Comparison of ENCODE assay signal across 12 cellular contexts in the genomic region with DNA sequence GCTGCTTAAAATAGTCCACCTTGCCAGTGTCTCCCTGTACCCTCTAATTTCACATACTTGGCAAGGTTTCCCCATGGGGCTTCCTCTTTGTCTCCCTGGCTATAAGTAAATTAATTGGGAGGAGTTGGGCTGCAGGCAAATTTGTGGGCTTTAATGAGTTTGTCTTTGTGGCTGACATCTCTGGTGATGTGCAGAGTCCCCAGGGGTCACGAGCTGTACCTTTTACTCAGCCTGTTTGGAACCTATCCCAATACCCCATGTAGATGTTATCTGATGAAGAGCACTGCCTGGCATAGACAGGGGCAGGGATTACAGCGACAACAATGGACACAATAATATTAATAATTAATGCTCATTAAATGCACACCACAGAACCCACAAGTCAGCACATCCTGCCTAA.
"Had no signal": no experiment of that assay in that cellular context is flagged by ENCODE, and none has a peak within 500 bp of the region (broad histone marks: within the 10 kb centered on the region; RNA-seq: fewer than 3 reads in every experiment).

No MANE protein-coding gene starts in this region.

- H3K9me3 ChIP-seq: neutrophil had no signal

- H3K27ac ChIP-seq: brain microvascular endothelial cell, neutrophil had no signal

- H3K27me3 Mint-ChIP-seq: central memory CD8-positive, alpha-beta T cell had no signal

- H3K4me1 Mint-ChIP-seq: activated naive CD8-positive, alpha-beta T cell treated with anti-CD3 and anti-CD28 coated beads, Interleukin-2, amount 10 ng/mL, durations not matched to agents 7 days and 5 days; natural killer cell had no signal

- DNase-seq: activated naive CD4-positive, alpha-beta T cell; activated naive CD8-positive, alpha-beta T cell treated with anti-CD3 and anti-CD28 coated beads, Interleukin-2, amount 10 ng/mL, durations not matched to agents 7 days and 5 days; brain microvascular endothelial cell; effector CD8-positive, alpha-beta T cell; foreskin fibroblast; left ventricle myocardium superior; natural killer cell had no signal

- H3K9me3 Mint-ChIP-seq: activated naive CD8-positive, alpha-beta T cell treated with anti-CD3 and anti-CD28 coated beads, Interleukin-2, amount 10 ng/mL, durations not matched to agents 7 days and 5 days; memory B cell; stimulated activated effector memory CD8-positive, alpha-beta T cell treated with anti-CD3 and anti-CD28 coated beads, Interleukin-12 subunit alpha, Interleukin-12 subunit beta, amount 100 ng/mL, for 72 hours had no signal

- ATAC-seq: activated CD4-positive, CD25-positive, alpha-beta regulatory T cell treated with anti-CD3 and anti-CD28 coated beads, Interleukin-2, amount 50 U/mL, for 24 hours; left ventricle myocardium superior; natural killer cell; stimulated activated effector memory CD8-positive, alpha-beta T cell treated with anti-CD3 and anti-CD28 coated beads, Interleukin-12 subunit alpha, Interleukin-12 subunit beta, amount 100 ng/mL, for 72 hours had no signal

- H3K4me3 Mint-ChIP-seq: activated naive CD8-positive, alpha-beta T cell treated with anti-CD3 and anti-CD28 coated beads, Interleukin-2, amount 10 ng/mL, durations not matched to agents 7 days and 5 days; central memory CD8-positive, alpha-beta T cell; memory B cell; natural killer cell; stimulated activated effector memory CD8-positive, alpha-beta T cell treated with anti-CD3 and anti-CD28 coated beads, Interleukin-12 subunit alpha, Interleukin-12 subunit beta, amount 100 ng/mL, for 72 hours had no signal

- H3K36me3 ChIP-seq: brain microvascular endothelial cell, neutrophil had no signal

- H3K36me3 Mint-ChIP-seq: activated naive CD8-positive, alpha-beta T cell treated with anti-CD3 and anti-CD28 coated beads, Interleukin-2, amount 10 ng/mL, durations not matched to agents 7 days and 5 days; natural killer cell; stimulated activated effector memory CD8-positive, alpha-beta T cell treated with anti-CD3 and anti-CD28 coated beads, Interleukin-12 subunit alpha, Interleukin-12 subunit beta, amount 100 ng/mL, for 72 hours had no signal

- H3K27me3 ChIP-seq: brain microvascular endothelial cell had no signal

- H3K27ac Mint-ChIP-seq: activated naive CD8-positive, alpha-beta T cell treated with anti-CD3 and anti-CD28 coated beads, Interleukin-2, amount 10 ng/mL, durations not matched to agents 7 days and 5 days; memory B cell; natural killer cell; stimulated activated effector memory CD8-positive, alpha-beta T cell treated with anti-CD3 and anti-CD28 coated beads, Interleukin-12 subunit alpha, Interleukin-12 subunit beta, amount 100 ng/mL, for 72 hours had no signal
